Comparison of ENCODE assay signal across 22 cellular contexts in genomic region chr5:149521739-149522373, GRCh38. TPM values are rescaled to one million over a fixed set of nuclear protein-coding genes. Genes with fewer than 3 reads are reported as not detected.
DNase-seq lines count a peak whose midpoint lies in the region; ATAC-seq and TF ChIP-seq lines count a peak whose summit lies in the region.
"Had no signal": no experiment of that assay in that cellular context is flagged by ENCODE, and none has a peak within 500 bp of the region (broad histone marks: within the 10 kb centered on the region; RNA-seq: fewer than 3 reads in every experiment).

No MANE protein-coding gene starts in this region.

- H3K36me3 Mint-ChIP-seq in immature natural killer cell = no peaks in the 10 kb centered on the region

- intact Hi-C loops in Right ventricle myocardium inferior (cut with DNase I) = loop anchor here (2.0 kb wide), 1 partner anchor 15 kb away; no protein-coding TSS in a partner anchor
- intact Hi-C loops in stomach (cut with DNase I; ENCODE audit: low total_unique reads) = no loop called here

- H3K27ac ChIP-seq in cardiac muscle cell (peak overlapping the region; percentile 52), RWPE1 (peak overlapping the region; percentile 20; the same call in 1 of the 2 replicates), stomach (peak overlapping the region in 3 of 5 donors; percentile 28 to 45 (median 34))
- H3K27ac ChIP-seq: KMS-11 had no signal

- H3K4me1 ChIP-seq in cardiac muscle cell (ENCODE audit: low read depth) (peaks cover 46% of the 10 kb centered on the region), stomach (peaks cover 52 to 100% (median 78%) of the 10 kb centered on the region in 4 donors)

- no peak for TF ChIP-seq EP300 in stomach (IDR thresholded peaks at IDR 0.05)

- H3K27me3 ChIP-seq in cardiac muscle cell (no peaks in the 10 kb centered on the region), stomach (no peaks in the 10 kb centered on the region)

- peaks cover 84 to 97% of the 10 kb centered on the region in 2 donors for H3K4me1 Mint-ChIP-seq in immature natural killer cell

- WGBS in stomach, 5 donors = 75 to 83% (median 80%) methylated on average over 15 of the region's 15 CpGs

- POLR2A ChIA-PET in RWPE1 (lab: Yijun Ruan, JAX; ENCODE audit: low non-redundant PET) = no interaction called here

- no peak for TF ChIP-seq CTCF in cardiac muscle cell (IDR thresholded peaks at IDR 0.05; ENCODE audit: low read depth, low read length)
- TF ChIP-seq CTCF in RWPE1 (conservative IDR thresholded peaks at IDR 0.05; ENCODE audit: low read depth) = no peak
- TF ChIP-seq CTCF in stomach (IDR thresholded peaks at IDR 0.05) = no peak

- ATAC-seq in Right ventricle myocardium inferior (no peak), HG03432 (IDR thresholded peaks at IDR 0.05; ENCODE audit: unreplicated experiment) (no peak), SK-N-SH treated with all-trans-retinoic acid at 6 μM for 48 hours (no peak)
- ATAC-seq: activated CD8-positive, alpha-beta T cell treated with anti-CD3 and anti-CD28 coated beads for 36 hours had no signal

- peaks cover 48% of the 10 kb centered on the region for H3K36me3 ChIP-seq in cardiac muscle cell
- H3K36me3 ChIP-seq in stomach = peaks cover 5 to 49% (median 30%) of the 10 kb centered on the region in 4 donors

- H3K9me3 Mint-ChIP-seq in immature natural killer cell = no peaks in the 10 kb centered on the region
- H3K9me3 Mint-ChIP-seq: activated CD8-positive, alpha-beta T cell treated with anti-CD3 and anti-CD28 coated beads for 36 hours had no signal

- CTCF ChIA-PET in RWPE1 (lab: Yijun Ruan, JAX) = interaction anchor here (0.7 kb wide), 1 partner anchor 97 kb away, joined by 3 read pairs; no protein-coding TSS in a partner anchor

- peak overlapping the region in 1 of 5 donors; percentile 3 for H3K4me3 Mint-ChIP-seq in immature natural killer cell
- H3K4me3 Mint-ChIP-seq: activated CD8-positive, alpha-beta T cell treated with anti-CD3 and anti-CD28 coated beads for 36 hours had no signal

- peak overlapping the region in 5 of 6 donors; percentile 53 to 89 (median 79) for H3K27ac Mint-ChIP-seq in immature natural killer cell

- no peaks in the 10 kb centered on the region for H3K27me3 Mint-ChIP-seq in immature natural killer cell (ENCODE audit: low read depth in 3 of 3)
- H3K27me3 Mint-ChIP-seq: activated CD8-positive, alpha-beta T cell treated with anti-CD3 and anti-CD28 coated beads for 36 hours had no signal

- TF ChIP-seq POLR2A in stomach (IDR thresholded peaks at IDR 0.05) = no peak

- H3K9me3 ChIP-seq in cardiac muscle cell (ENCODE audit: low read depth) = no peaks in the 10 kb centered on the region
- no peaks in the 10 kb centered on the region for H3K9me3 ChIP-seq in stomach
- H3K9me3 ChIP-seq: HAP-1 had no signal

- H3K4me3 ChIP-seq in cardiac muscle cell = no peak overlapping the region
- no peak overlapping the region for H3K4me3 ChIP-seq in stomach
- H3K4me3 ChIP-seq: HAP-1 had no signal

- no peak for DNase-seq in cardiac muscle cell (ENCODE audit: low read depth in 1 of 2, low spot score in 1 of 2)
- no peak for DNase-seq in Right ventricle myocardium inferior (ENCODE audit: missing footprints)
- no peak for DNase-seq in RWPE1 (ENCODE audit: low spot score)
- peak in 1 of 3 donors; percentile 10 for DNase-seq in immature natural killer cell
- DNase-seq in stomach = no peak
- no peak for DNase-seq in NCI-H146 (lab: John Stamatoyannopoulos, UW)
- DNase-seq: activated CD4-positive, CD25-positive, alpha-beta regulatory T cell; activated CD8-positive, alpha-beta T cell treated with anti-CD3 and anti-CD28 coated beads for 36 hours; activated naive CD4-positive, alpha-beta T cell treated with anti-CD3 and anti-CD28 coated beads, Interleukin-2, amount 50 U/mL, for 16 hours; activated T-cell treated with anti-CD3 and anti-CD28 coated beads, Interleukin-2, amount 50 U/mL, for 1 hour; aorta; DMS79 treated with DMSO at 0.1 percent for 48 hours; midbrain; MV-4-11; NCI-H187 treated with DMSO at 0.1 percent for 48 hours; NCI-H446; NK-92 treated with Interleukin-12 subunit alpha and Interleukin-12 subunit beta, amount 100 ng/mL, for 24 hours; T1000 had no signal

TF ChIP-seq in SK-N-SH treated with all-trans-retinoic acid at 6 μM for 48 hours, 23 proteins besides CTCF, POLR2A, EP300 and RAD21:
- no peak for TF ChIP-seq ZFP3 (CRISPR knock-in tag; IDR thresholded peaks at IDR 0.05)
- no peak for TF ChIP-seq ESRRG (CRISPR knock-in tag; IDR thresholded peaks at IDR 0.05)
- no peak for TF ChIP-seq CSRNP3 (CRISPR knock-in tag; IDR thresholded peaks at IDR 0.05)
- no peak for TF ChIP-seq ZNF8 (CRISPR knock-in tag; IDR thresholded peaks at IDR 0.05)
- TF ChIP-seq GLIS3 (CRISPR knock-in tag; IDR thresholded peaks at IDR 0.05) = no peak
- TF ChIP-seq ARNTL (CRISPR knock-in tag; IDR thresholded peaks at IDR 0.05; ENCODE audit: borderline replicate concordance, low read depth) = no peak
- no peak for TF ChIP-seq PPARA (CRISPR knock-in tag; IDR thresholded peaks at IDR 0.05; ENCODE audit: borderline replicate concordance)
- no peak for TF ChIP-seq RARB (CRISPR knock-in tag; IDR thresholded peaks at IDR 0.05)
- no peak for TF ChIP-seq ZNF70 (CRISPR knock-in tag; IDR thresholded peaks at IDR 0.05)
- TF ChIP-seq BACH2 (CRISPR knock-in tag; IDR thresholded peaks at IDR 0.05; ENCODE audit: borderline replicate concordance) = no peak

RNA-seq across cellular contexts. Expression of gene CSNK1A1, which starts 29.4 kb away (rescaled TPM):
- total RNA-seq in cardiac muscle cell = 282 and 286 TPM in 2 replicates
- polyA plus RNA-seq in cardiac muscle cell = 161 and 195 TPM in 2 replicates
- 202 TPM for total RNA-seq in Right ventricle myocardium inferior
- polyA plus RNA-seq in immature natural killer cell = 100 to 1,000 TPM; 106 to 146 (median 134) TPM
- total RNA-seq in stomach = 100 to 1,000 TPM; 171 to 408 (median 217) TPM
- polyA plus RNA-seq in stomach = 10 to 100 TPM; 60.5 to 95.5 (median 74.8) TPM

RNA-seq across cellular contexts. Expression of gene ARHGEF37, which starts 59.4 kb away (rescaled TPM):
- total RNA-seq in cardiac muscle cell (4.2 and 7.6 TPM in 2 replicates), Right ventricle myocardium inferior (32.2 TPM), stomach (10 to 100 TPM; 21.3 to 64.2 (median 25.7) TPM)
- polyA plus RNA-seq in cardiac muscle cell (4.7 and 6.3 TPM in 2 replicates), immature natural killer cell (under 1 TPM in 1 of 3 donors, not detected in 2; 0.47 TPM), stomach (10 to 100 TPM in 1 of 3 donors, 1 to 10 TPM in 2; 8.0 to 15.1 (median 9.3) TPM)
